8 cellular contexts compared by ENCODE assay signal in genomic region chr2:69724540-69725159, GRCh38. TPM values are rescaled to one million over a fixed set of nuclear protein-coding genes. Genes with fewer than 3 reads are reported as not detected.
A peak's percentile ranks its signal among the peaks of the same experiment; 100 is the strongest.
DNase-seq lines count a peak whose midpoint lies in the region; TF ChIP-seq lines count a peak whose summit lies in the region.

No MANE protein-coding gene starts in this region.

- H3K36me3 ChIP-seq in neural cell (ENCODE audit: insufficient read depth, low read length): no peaks in the 10 kb centered on the region

- no peaks in the 10 kb centered on the region for H3K9me3 ChIP-seq in neural cell (ENCODE audit: low read length)

- H3K27ac ChIP-seq in neural cell (ENCODE audit: low read length): peak overlapping the region; percentile 37

- H3K4me3 ChIP-seq in fibroblast of the aortic adventitia (ENCODE audit: low read depth, low read length) (peak overlapping the region; percentile 40), neural cell (ENCODE audit: low read length) (peak overlapping the region; percentile 54)

- peak; percentile 99 for TF ChIP-seq RAD21 in neural cell (conservative IDR thresholded peaks at IDR 0.05)

- H3K9me3 Mint-ChIP-seq in stimulated activated naive CD8-positive, alpha-beta T cell treated with anti-CD3 and anti-CD28 coated beads, Interleukin-15, Interleukin-2, amounts not matched to agents 100 ng/mL and 50 ng/mL, for 24 hours: no peaks in the 10 kb centered on the region

- H3K79me2 ChIP-seq in neural cell (replicated peaks; ENCODE audit: insufficient read depth, low read length): no peaks in the 10 kb centered on the region

- no peaks in the 10 kb centered on the region for H3K27me3 Mint-ChIP-seq in stimulated activated naive CD8-positive, alpha-beta T cell treated with anti-CD3 and anti-CD28 coated beads, Interleukin-15, Interleukin-2, amounts not matched to agents 100 ng/mL and 50 ng/mL, for 24 hours

- no peak overlapping the region for H3K27ac Mint-ChIP-seq in stimulated activated naive CD8-positive, alpha-beta T cell treated with anti-CD3 and anti-CD28 coated beads, Interleukin-15, Interleukin-2, amounts not matched to agents 100 ng/mL and 50 ng/mL, for 24 hours

- H4K20me1 ChIP-seq in neural cell (ENCODE audit: insufficient read depth): no peaks in the 10 kb centered on the region

- no peaks in the 10 kb centered on the region for H3K27me3 ChIP-seq in neural cell (ENCODE audit: insufficient read depth, low read depth, low read length)

- H3F3A ChIP-seq in neural cell (ENCODE audit: insufficient read depth, low read length, poor library complexity, severe bottlenecking): no peaks in the 10 kb centered on the region

- peak; percentile 98 for TF ChIP-seq EP300 in neural cell (conservative IDR thresholded peaks at IDR 0.05; ENCODE audit: poor library complexity, severe bottlenecking)

- H3K9ac ChIP-seq in neural cell (ENCODE audit: low read length): peak overlapping the region; percentile 34

- no peak overlapping the region for H3K4me2 ChIP-seq in neural cell (ENCODE audit: low read length)

- peak; percentile 82 for TF ChIP-seq CTCF in AG09319 (IDR thresholded peaks at IDR 0.05; ENCODE audit: low read depth, low read length)
- TF ChIP-seq CTCF in LNCAP (IDR thresholded peaks at IDR 0.05): peak; percentile 64
- peak; percentile 86 for TF ChIP-seq CTCF in fibroblast of the aortic adventitia (IDR thresholded peaks at IDR 0.05; ENCODE audit: insufficient read depth, low read length)
- TF ChIP-seq CTCF in neural cell (IDR thresholded peaks at IDR 0.05; ENCODE audit: poor library complexity, severe bottlenecking): peak; percentile 98

- H2AFZ ChIP-seq in neural cell (ENCODE audit: low read depth, low read length): no peak overlapping the region

- H3K9me2 ChIP-seq in neural cell (ENCODE audit: insufficient read depth, low read length): no peaks in the 10 kb centered on the region

- H3K4me3 Mint-ChIP-seq in stimulated activated naive CD8-positive, alpha-beta T cell treated with anti-CD3 and anti-CD28 coated beads, Interleukin-15, Interleukin-2, amounts not matched to agents 100 ng/mL and 50 ng/mL, for 24 hours: peak overlapping the region; percentile 73

- DNase-seq in AG09319 (ENCODE audit: extremely low read depth, low read depth) (peak; percentile 38), GM19240 (ENCODE audit: insufficient read length, low spot score) (peak; percentile 26), RPMI7951 (ENCODE audit: low read depth) (peak; percentile 73), fibroblast of the aortic adventitia (ENCODE audit: low read depth) (peak; percentile 83)
- peak; percentile 71 to 77 for DNase-seq in activated T-helper 1 cell treated with anti-CD3 and anti-CD28 coated beads, Interleukin-2, amount 50 U/mL, for 16 hours (ENCODE audit: low read depth in 1 of 2, low spot score in 1 of 2)

- no peaks in the 10 kb centered on the region for H3K4me1 Mint-ChIP-seq in stimulated activated naive CD8-positive, alpha-beta T cell treated with anti-CD3 and anti-CD28 coated beads, Interleukin-15, Interleukin-2, amounts not matched to agents 100 ng/mL and 50 ng/mL, for 24 hours (ENCODE audit: low read depth)

- no peaks in the 10 kb centered on the region for H3K36me3 Mint-ChIP-seq in stimulated activated naive CD8-positive, alpha-beta T cell treated with anti-CD3 and anti-CD28 coated beads, Interleukin-15, Interleukin-2, amounts not matched to agents 100 ng/mL and 50 ng/mL, for 24 hours (ENCODE audit: low read depth)

TF ChIP-seq in neural cell, 6 proteins besides CTCF, POLR2A, EP300 and RAD21:
- peak; percentile 56 for TF ChIP-seq MXI1 (conservative IDR thresholded peaks at IDR 0.05; ENCODE audit: poor library complexity, severe bottlenecking)
- TF ChIP-seq REST (IDR thresholded peaks at IDR 0.05; ENCODE audit: borderline replicate concordance): peak; percentile 79
- TF ChIP-seq POLR2AphosphoS5 (IDR thresholded peaks at IDR 0.05): peak; percentile 81
- TF ChIP-seq TAF1 (IDR thresholded peaks at IDR 0.05; ENCODE audit: low read depth): no peak
- peak; percentile 92 for TF ChIP-seq SMC3 (conservative IDR thresholded peaks at IDR 0.05; ENCODE audit: poor library complexity)
- no peak for TF ChIP-seq EZH2 (IDR thresholded peaks at IDR 0.05; ENCODE audit: borderline replicate concordance, insufficient read depth, low read length, poor library complexity, severe bottlenecking)

RNA-seq across cellular contexts. Expression of gene ANXA4, which starts 17.3 kb away (rescaled TPM):
- total RNA-seq in RPMI7951 (2014; rRNA removed; shearing (Covaris generic)): 43.9 and 63.6 TPM in 2 replicates
- total RNA-seq in fibroblast of the aortic adventitia (ENCODE audit: low replicate concordance): 36.9 and 101 TPM in 2 replicates
- 1.8 and 2.5 TPM in 2 replicates for polyA plus RNA-seq in neural cell
- polyA minus RNA-seq in neural cell: 4.5 and 4.9 TPM in 2 replicates

Comparison
In these comparisons a context has a peak if more than half of its experiments do, and no peak if none do; other contexts are left out.
1. Peak in every context shown above with its lines: DNase-seq, H3K4me3 ChIP-seq and H3K27ac ChIP-seq.
2. DNase-seq: peak in every context shown above with its lines; median percentile 83 in fibroblast of the aortic adventitia; 74 in activated T-helper 1 cell treated with anti-CD3 and anti-CD28 coated beads, Interleukin-2, amount 50 U/mL, for 16 hours; 73 in RPMI7951; 38 in AG09319; 26 in GM19240.